In genomic region chr19:7679771-7680605, GRCh38 we compare ENCODE assay signal across 8 cellular contexts. TPM values are rescaled to one million over a fixed set of nuclear protein-coding genes. Genes with fewer than 3 reads are reported as not detected.
DNase-seq lines count a peak whose midpoint lies in the region; ATAC-seq and TF ChIP-seq lines count a peak whose summit lies in the region.

No MANE protein-coding gene starts in this region.

- peaks cover 6% of the 10 kb centered on the region; the same call in 1 of the 2 replicates for H3K4me1 Mint-ChIP-seq in HFFc6 (ENCODE audit: low read depth)

- no peak overlapping the region for H3K27ac Mint-ChIP-seq in HFFc6

- peaks cover 15% of the 10 kb centered on the region for H3K27me3 Mint-ChIP-seq in HFFc6 (ENCODE audit: insufficient read depth)

- in situ Hi-C loops in brain microvascular endothelial cell (cut with HindIII; ENCODE audit: low pct_ligation_motif_present, low sequenced_read_pairs), result no loop called here

- no peaks in the 10 kb centered on the region for H3K9me3 ChIP-seq in mucosa of rectum (ENCODE audit: control insufficient read depth in 2 of 2, low read length in 2 of 2)

- peak overlapping the region; percentile 36 to 56 for H3K9ac ChIP-seq in mucosa of rectum (ENCODE audit: low read depth in 1 of 2, low read length in 2 of 2)

- DNase-seq in AG04449 (ENCODE audit: low read depth, low spot score) (no peak), HFFc6 (no peak), brain microvascular endothelial cell (no peak), D341Med (ENCODE audit: low spot score) (no peak)

- no peak for ATAC-seq in HG02759 (IDR thresholded peaks at IDR 0.05; ENCODE audit: unreplicated experiment)
- no peak for ATAC-seq in HG02571 (IDR thresholded peaks at IDR 0.05; ENCODE audit: unreplicated experiment)
- no peak for ATAC-seq in HG02852 (IDR thresholded peaks at IDR 0.05; ENCODE audit: unreplicated experiment)

- no peak overlapping the region for H3K27ac ChIP-seq in brain microvascular endothelial cell
- no peak overlapping the region for H3K27ac ChIP-seq in mucosa of rectum (ENCODE audit: low read depth in 2 of 2, low read length in 2 of 2)

- H3K4me1 ChIP-seq in mucosa of rectum (ENCODE audit: control insufficient read depth in 2 of 2, insufficient read depth in 2 of 2, low read length in 2 of 2), result peaks cover 12 to 14% of the 10 kb centered on the region in 2 donors

- H3K36me3 Mint-ChIP-seq in HFFc6 (ENCODE audit: low read depth), result peaks cover 5% of the 10 kb centered on the region; the same call in 1 of the 2 replicates

- no peaks in the 10 kb centered on the region for H3K27me3 ChIP-seq in brain microvascular endothelial cell (replicated peaks)
- peaks cover 4 to 13% of the 10 kb centered on the region in 2 donors for H3K27me3 ChIP-seq in mucosa of rectum (ENCODE audit: control insufficient read depth in 2 of 2, insufficient read depth in 2 of 2, low read length in 2 of 2)

- CTCF ChIA-PET in AG04449 (lab: Yijun Ruan, JAX), result interaction anchor here (0.6 to 3.0 kb wide), 34 partner anchors 10 to 580 kb away, joined by 3 to 59 read pairs (median 4); partner anchors contain the start of genes FCER2, PCP2 and RETN

- H3K4me3 ChIP-seq in AG04449 (ENCODE audit: low read depth, low read length) (peak overlapping the region; percentile 52), brain microvascular endothelial cell (ENCODE audit: low read depth, low read length) (peak overlapping the region; percentile 37), mucosa of rectum (ENCODE audit: low read length in 2 of 2) (peak overlapping the region; percentile 79 to 94)

- H3K36me3 ChIP-seq in brain microvascular endothelial cell (replicated peaks) (peaks cover 19% of the 10 kb centered on the region), mucosa of rectum (ENCODE audit: control insufficient read depth in 2 of 2, insufficient read depth in 2 of 2, low read length in 2 of 2) (peaks cover 3 to 12% of the 10 kb centered on the region in 2 donors)

- POLR2A ChIA-PET in AG04449 (lab: Yijun Ruan, JAX), result no interaction called here

- no peak for TF ChIP-seq CTCF in AG04449 (IDR thresholded peaks at IDR 0.05; ENCODE audit: insufficient read depth, low read length, missing control alignments)
- TF ChIP-seq CTCF in HFFc6 (IDR thresholded peaks at IDR 0.05), result no peak
- TF ChIP-seq CTCF in brain microvascular endothelial cell (IDR thresholded peaks at IDR 0.05; ENCODE audit: low read depth, low read length, missing control alignments), result no peak

- H3K9me3 Mint-ChIP-seq in HFFc6, result no peaks in the 10 kb centered on the region

- H3K4me3 Mint-ChIP-seq in HFFc6, result peak overlapping the region; percentile 66

RNA-seq across cellular contexts. Expression of gene TRAPPC5, which starts 0.6 kb away (rescaled TPM):
- total RNA-seq in HFFc6 (2021; fragmentation: NEBNext Ultra II Directional; extraction: Animal tissue kit (Norgen Biotek cat#: 25700)), result 100 to 1,000 TPM; 143 to 179 (median 159) TPM

RNA-seq across cellular contexts. Expression of gene MCEMP1, which starts 3.1 kb away (rescaled TPM):
- total RNA-seq in HFFc6 (2021; fragmentation: NEBNext Ultra II Directional; extraction: Animal tissue kit (Norgen Biotek cat#: 25700)), result not detected

RNA-seq across cellular contexts. Expression of gene RETN, which starts 11.1 kb away (rescaled TPM):
- not detected for total RNA-seq in HFFc6 (2021; fragmentation: NEBNext Ultra II Directional; extraction: Animal tissue kit (Norgen Biotek cat#: 25700))

RNA-seq across cellular contexts. Expression of gene FCER2, which starts 21.9 kb away (rescaled TPM):
- not detected for total RNA-seq in HFFc6 (2021; fragmentation: NEBNext Ultra II Directional; extraction: Animal tissue kit (Norgen Biotek cat#: 25700))

RNA-seq across cellular contexts. Expression of gene STXBP2, which starts 43.1 kb away (rescaled TPM):
- total RNA-seq in HFFc6 (2021; fragmentation: NEBNext Ultra II Directional; extraction: Animal tissue kit (Norgen Biotek cat#: 25700)), result 1 to 10 TPM; 1.8 to 6.7 (median 4.4) TPM
